Comparison of ENCODE assay signal across 2 cellular contexts in the genomic region with DNA sequence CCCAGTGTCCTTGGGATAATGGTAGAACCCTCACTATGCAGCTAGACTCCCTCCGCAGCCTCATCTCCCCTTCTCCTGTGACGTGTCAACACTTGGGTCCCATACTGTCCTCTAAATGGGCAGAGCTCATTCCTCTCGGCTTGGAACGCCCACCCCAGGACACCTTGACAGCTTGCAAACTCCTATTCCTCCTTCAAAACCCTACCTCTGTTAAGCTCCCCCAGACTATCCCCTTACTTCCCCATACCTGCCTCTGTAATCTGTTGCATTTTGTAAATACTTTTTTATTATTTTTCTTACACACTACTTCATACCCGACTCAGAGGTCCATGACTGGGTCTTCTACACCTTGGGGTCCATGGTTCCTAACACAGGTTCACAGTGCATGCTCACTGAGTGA.
TF ChIP-seq lines count a peak whose summit lies in the region.

No MANE protein-coding gene starts in this region.

TF ChIP-seq in HCT116, 20 proteins besides CTCF, POLR2A, EP300 and RAD21 (continued from another document):
- no peak for TF ChIP-seq TCF7L2 (IDR thresholded peaks at IDR 0.05; ENCODE audit: borderline replicate concordance, extremely low read depth, insufficient read depth, insufficient read length)
- no peak for TF ChIP-seq EZH2phosphoT487 (IDR thresholded peaks at IDR 0.05; ENCODE audit: borderline replicate concordance)
- no peak for TF ChIP-seq SRF (IDR thresholded peaks at IDR 0.05; ENCODE audit: low read depth)
- TF ChIP-seq, protein P1, sequence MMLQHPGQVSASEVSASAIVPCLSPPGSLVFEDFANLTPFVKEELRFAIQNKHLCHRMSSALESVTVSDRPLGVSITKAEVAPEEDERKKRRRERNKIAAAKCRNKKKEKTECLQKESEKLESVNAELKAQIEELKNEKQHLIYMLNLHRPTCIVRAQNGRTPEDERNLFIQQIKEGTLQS (IDR thresholded peaks at IDR 0.05): no peak
- no peak for TF ChIP-seq EZH2 (IDR thresholded peaks at IDR 0.05)
- no peak for TF ChIP-seq ZNF274 (IDR thresholded peaks at IDR 0.05; ENCODE audit: low read depth, low read length)
- no peak for TF ChIP-seq YY1 (IDR thresholded peaks at IDR 0.05; ENCODE audit: extremely low read depth, insufficient replicate concordance, low read depth, low read length)
- TF ChIP-seq, protein P2, sequence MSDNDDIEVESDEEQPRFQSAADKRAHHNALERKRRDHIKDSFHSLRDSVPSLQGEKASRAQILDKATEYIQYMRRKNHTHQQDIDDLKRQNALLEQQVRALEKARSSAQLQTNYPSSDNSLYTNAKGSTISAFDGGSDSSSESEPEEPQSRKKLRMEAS (IDR thresholded peaks at IDR 0.05): no peak
- TF ChIP-seq JUND (IDR thresholded peaks at IDR 0.05): no peak
- no peak for TF ChIP-seq CEBPB (IDR thresholded peaks at IDR 0.05; ENCODE audit: low read depth)
- TF ChIP-seq EGR1 (IDR thresholded peaks at IDR 0.05; ENCODE audit: low read depth): no peak
- no peak for TF ChIP-seq FOSL1 (IDR thresholded peaks at IDR 0.05; ENCODE audit: low read depth)
- no peak for TF ChIP-seq POLR2AphosphoS5 (IDR thresholded peaks at IDR 0.05; ENCODE audit: low read depth, low read length)

TF ChIP-seq in SK-N-SH, 30 proteins besides CTCF, POLR2A, EP300 and RAD21:
- TF ChIP-seq, protein P3, sequence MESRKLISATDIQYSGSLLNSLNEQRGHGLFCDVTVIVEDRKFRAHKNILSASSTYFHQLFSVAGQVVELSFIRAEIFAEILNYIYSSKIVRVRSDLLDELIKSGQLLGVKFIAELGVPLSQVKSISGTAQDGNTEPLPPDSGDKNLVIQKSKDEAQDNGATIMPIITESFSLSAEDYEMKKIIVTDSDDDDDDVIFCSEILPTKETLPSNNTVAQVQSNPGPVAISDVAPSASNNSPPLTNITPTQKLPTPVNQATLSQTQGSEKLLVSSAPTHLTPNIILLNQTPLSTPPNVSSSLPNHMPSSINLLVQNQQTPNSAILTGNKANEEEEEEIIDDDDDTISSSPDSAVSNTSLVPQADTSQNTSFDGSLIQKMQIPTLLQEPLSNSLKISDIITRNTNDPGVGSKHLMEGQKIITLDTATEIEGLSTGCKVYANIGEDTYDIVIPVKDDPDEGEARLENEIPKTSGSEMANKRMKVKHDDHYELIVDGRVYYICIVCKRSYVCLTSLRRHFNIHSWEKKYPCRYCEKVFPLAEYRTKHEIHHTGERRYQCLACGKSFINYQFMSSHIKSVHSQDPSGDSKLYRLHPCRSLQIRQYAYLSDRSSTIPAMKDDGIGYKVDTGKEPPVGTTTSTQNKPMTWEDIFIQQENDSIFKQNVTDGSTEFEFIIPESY (IDR thresholded peaks at IDR 0.05; ENCODE audit: borderline replicate concordance, low read depth): no peak
- TF ChIP-seq FOXJ3 (CRISPR knock-in tag; IDR thresholded peaks at IDR 0.05): no peak
- no peak for TF ChIP-seq RXRA (IDR thresholded peaks at IDR 0.05; ENCODE audit: borderline replicate concordance, low read depth)
- no peak for TF ChIP-seq TEAD4 (IDR thresholded peaks at IDR 0.05; ENCODE audit: borderline replicate concordance, insufficient read depth)
- TF ChIP-seq, protein P4, sequence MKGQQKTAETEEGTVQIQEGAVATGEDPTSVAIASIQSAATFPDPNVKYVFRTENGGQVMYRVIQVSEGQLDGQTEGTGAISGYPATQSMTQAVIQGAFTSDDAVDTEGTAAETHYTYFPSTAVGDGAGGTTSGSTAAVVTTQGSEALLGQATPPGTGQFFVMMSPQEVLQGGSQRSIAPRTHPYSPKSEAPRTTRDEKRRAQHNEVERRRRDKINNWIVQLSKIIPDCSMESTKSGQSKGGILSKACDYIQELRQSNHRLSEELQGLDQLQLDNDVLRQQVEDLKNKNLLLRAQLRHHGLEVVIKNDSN (IDR thresholded peaks at IDR 0.05; ENCODE audit: borderline replicate concordance, low read depth): no peak
- no peak for TF ChIP-seq SMC3 (IDR thresholded peaks at IDR 0.05; ENCODE audit: low read depth, low read length)
- no peak for TF ChIP-seq TCF12 (IDR thresholded peaks at IDR 0.05)
- TF ChIP-seq RCOR1 (IDR thresholded peaks at IDR 0.05; ENCODE audit: low read length): no peak
- TF ChIP-seq ELF1 (IDR thresholded peaks at IDR 0.05): no peak
- TF ChIP-seq FOSL2 (IDR thresholded peaks at IDR 0.05; ENCODE audit: borderline replicate concordance, low read depth): no peak
- no peak for TF ChIP-seq NFIC (IDR thresholded peaks at IDR 0.05; ENCODE audit: borderline replicate concordance)
- TF ChIP-seq JUND (IDR thresholded peaks at IDR 0.05): no peak
- no peak for TF ChIP-seq EZH2phosphoT487 (IDR thresholded peaks at IDR 0.05; ENCODE audit: borderline replicate concordance, low read depth)
- TF ChIP-seq MEF2A (IDR thresholded peaks at IDR 0.05; ENCODE audit: borderline replicate concordance, low read depth): no peak
- no peak for TF ChIP-seq IRF3 (IDR thresholded peaks at IDR 0.05; ENCODE audit: low read depth, low read length)
